ENCODE assay signal across 20 cellular contexts in genomic region chr7:30513762-30514161, GRCh38. TPM values are rescaled to one million over a fixed set of nuclear protein-coding genes. Genes with fewer than 3 reads are reported as not detected.
A peak's percentile ranks its signal among the peaks of the same experiment; 100 is the strongest.
DNase-seq lines count a peak whose midpoint lies in the region; ATAC-seq and TF ChIP-seq lines count a peak whose summit lies in the region.
"Had no signal": no experiment of that assay in that cellular context is flagged by ENCODE, and none has a peak within 500 bp of the region (broad histone marks: within the 10 kb centered on the region; RNA-seq: fewer than 3 reads in every experiment).

No MANE protein-coding gene starts in this region.

- no peak overlapping the region for H3K4me3 ChIP-seq in mammary epithelial cell (replicated peaks in 1 of 3; ENCODE audit: insufficient read depth in 1 of 3, low read depth in 2 of 3, low read length in 3 of 3)
- no peak overlapping the region for H3K4me3 ChIP-seq in effector memory CD4-positive, alpha-beta T cell (ENCODE audit: insufficient read depth, low read depth, low read length, poor library complexity, severe bottlenecking)
- H3K4me3 ChIP-seq: BLaER1, GM12878, HAP-1 had no signal

- BruUV-seq in mammary epithelial cell (replicated peaks; lab: Mats Ljungman, UMichigan) (no TSS peak), MCF 10A (replicated peaks; lab: Mats Ljungman, UMichigan) (no TSS peak)

- H3K4me3 Mint-ChIP-seq in MCF 10A (ENCODE audit: unreplicated experiment): no peak overlapping the region
- H3K4me3 Mint-ChIP-seq: B cell; CD4-positive, CD25-positive, alpha-beta regulatory T cell; CD8-positive, alpha-beta T cell had no signal

- POLR2A ChIA-PET in MCF 10A (lab: Yijun Ruan, JAX): interaction anchor here (1.0 to 1.1 kb wide), 2 partner anchors 35 to 36 kb away, joined by 3 to 4 read pairs; partner anchors contain the start of gene NOD1

- TF ChIP-seq CTCF in mammary epithelial cell (conservative IDR thresholded peaks at IDR 0.05 in 1 of 2, IDR thresholded peaks at IDR 0.05 in 1 of 2; ENCODE audit: extremely low read depth in 1 of 2, insufficient read depth in 1 of 2, low read depth in 1 of 2, low read length in 2 of 2) (no peak), MCF 10A (IDR thresholded peaks at IDR 0.05; ENCODE audit: unreplicated experiment) (no peak), VCaP (conservative IDR thresholded peaks at IDR 0.05) (no peak)

- no peaks in the 10 kb centered on the region for H3K27me3 ChIP-seq in mammary epithelial cell (ENCODE audit: insufficient read depth, low read length)
- H3K27me3 ChIP-seq in effector memory CD4-positive, alpha-beta T cell (replicated peaks; ENCODE audit: control insufficient read depth, insufficient read depth, low read length, poor library complexity, severe bottlenecking): no peaks in the 10 kb centered on the region
- H3K27me3 ChIP-seq: BLaER1 had no signal

- no peak overlapping the region for H3K9ac ChIP-seq in mammary epithelial cell (ENCODE audit: insufficient read depth, low read length)
- H3K9ac ChIP-seq: BLaER1 had no signal

- no peaks in the 10 kb centered on the region for H3K4me1 Mint-ChIP-seq in MCF 10A (ENCODE audit: insufficient read depth, unreplicated experiment)
- H3K4me1 Mint-ChIP-seq: B cell had no signal

- H3K4me1 ChIP-seq in mammary epithelial cell (ENCODE audit: insufficient read depth, low read length): peaks cover 12% of the 10 kb centered on the region
- H3K4me1 ChIP-seq in effector memory CD4-positive, alpha-beta T cell (ENCODE audit: control insufficient read depth, insufficient read depth, low read length, poor library complexity, severe bottlenecking): no peaks in the 10 kb centered on the region
- H3K4me1 ChIP-seq: BLaER1 had no signal

- no peaks in the 10 kb centered on the region for H4K20me1 ChIP-seq in mammary epithelial cell (ENCODE audit: insufficient read depth, low read length)
- H4K20me1 ChIP-seq: BLaER1 had no signal

- H3K9me3 ChIP-seq in mammary epithelial cell (replicated peaks; ENCODE audit: insufficient read depth, low read length): no peaks in the 10 kb centered on the region
- no peaks in the 10 kb centered on the region for H3K9me3 ChIP-seq in effector memory CD4-positive, alpha-beta T cell (ENCODE audit: control insufficient read depth, low read length)
- H3K9me3 ChIP-seq: BLaER1, Caco-2, HAP-1 had no signal

- in situ Hi-C loops in mammary epithelial cell (cut with MboI; ENCODE audit: low sequenced_read_pairs in 2 of 2): loop anchor here in 1 of 2 donors (5.0 kb wide), 1 partner anchor 49 kb away; no protein-coding TSS in a partner anchor

- H3K27ac ChIP-seq in mammary epithelial cell (ENCODE audit: insufficient read depth, low read depth, low read length): no peak overlapping the region
- peak overlapping the region; percentile 98 for H3K27ac ChIP-seq in VCaP
- peak overlapping the region; percentile 23 for H3K27ac ChIP-seq in epithelial cell of prostate
- H3K27ac ChIP-seq in effector memory CD4-positive, alpha-beta T cell (ENCODE audit: insufficient read depth, low read length, poor library complexity, severe bottlenecking): no peak overlapping the region
- H3K27ac ChIP-seq: BLaER1, C4-2B had no signal

- dilution Hi-C loops in mammary epithelial cell (cut with HindIII; ENCODE audit: low sequenced_read_pairs): no loop called here

- WGBS in mammary epithelial cell (ENCODE audit: low coverage, missing lambda C conversion rate): 69% methylated on average over 2 of the region's 2 CpGs

- no peak overlapping the region for H3K4me2 ChIP-seq in mammary epithelial cell (ENCODE audit: insufficient read depth, low read depth, low read length)
- H3K4me2 ChIP-seq: BLaER1 had no signal

- no peak for ATAC-seq in GM21723 (IDR thresholded peaks at IDR 0.05; ENCODE audit: unreplicated experiment)
- no peak for ATAC-seq in HG03108 (IDR thresholded peaks at IDR 0.05; ENCODE audit: unreplicated experiment)
- ATAC-seq: CD8-positive, alpha-beta T cell; GM12878 had no signal

- no peaks in the 10 kb centered on the region for H3K9me3 Mint-ChIP-seq in MCF 10A (ENCODE audit: unreplicated experiment)
- H3K9me3 Mint-ChIP-seq: CD4-positive, CD25-positive, alpha-beta regulatory T cell; CD8-positive, alpha-beta T cell had no signal

- H3K36me3 ChIP-seq in mammary epithelial cell (ENCODE audit: insufficient read depth, low read length): no peaks in the 10 kb centered on the region
- H3K36me3 ChIP-seq in effector memory CD4-positive, alpha-beta T cell (ENCODE audit: control insufficient read depth, insufficient read depth, low read length): no peaks in the 10 kb centered on the region
- H3K36me3 ChIP-seq: BLaER1, HAP-1 had no signal

- H3K27me3 Mint-ChIP-seq in MCF 10A (ENCODE audit: insufficient read depth, unreplicated experiment): no peaks in the 10 kb centered on the region
- H3K27me3 Mint-ChIP-seq: B cell; CD4-positive, CD25-positive, alpha-beta regulatory T cell had no signal

- DNase-seq in mammary epithelial cell (peak; percentile 14), MCF 10A (ENCODE audit: unreplicated experiment) (no peak), epithelial cell of prostate (ENCODE audit: low read depth, low spot score) (no peak)
- DNase-seq in effector memory CD4-positive, alpha-beta T cell: no peak
- DNase-seq: Caco-2; CD4-positive, CD25-positive, alpha-beta regulatory T cell; CD8-positive, alpha-beta T cell; DMS153; DMS79; EL; GDM1; GOT3 had no signal

- H2AFZ ChIP-seq in mammary epithelial cell (ENCODE audit: low read depth, low read length): no peak overlapping the region

- CTCF ChIA-PET in mammary epithelial cell (lab: Charles Lee; ENCODE audit: low non-redundant PET) (no interaction called here), MCF 10A (lab: Yijun Ruan, JAX) (interaction anchor here (4.9 to 9.1 kb wide), 2 partner anchors 34 to 49 kb away, joined by 71 to 150 read pairs; no protein-coding TSS in a partner anchor)

- H3K36me3 Mint-ChIP-seq in MCF 10A (ENCODE audit: insufficient read depth, unreplicated experiment): no peaks in the 10 kb centered on the region
- H3K36me3 Mint-ChIP-seq: CD4-positive, CD25-positive, alpha-beta regulatory T cell had no signal

- intact Hi-C loops in mammary epithelial cell (cut with micrococcal nuclease) (no loop called here), MCF 10A (cut with micrococcal nuclease) (no loop called here)

- no peak overlapping the region for H3K27ac Mint-ChIP-seq in MCF 10A (ENCODE audit: low read depth, unreplicated experiment)
- H3K27ac Mint-ChIP-seq: B cell; CD4-positive, CD25-positive, alpha-beta regulatory T cell; CD8-positive, alpha-beta T cell had no signal

- no peaks in the 10 kb centered on the region for H3K79me2 ChIP-seq in mammary epithelial cell (ENCODE audit: insufficient read depth, low read length)

RNA-seq across cellular contexts. Expression of gene GGCT, which starts 9.1 kb away (rescaled TPM):
- total RNA-seq in mammary epithelial cell: 10 to 100 TPM; 25.7 to 60.3 TPM
- polyA plus RNA-seq in mammary epithelial cell: 39.7 TPM
- polyA minus RNA-seq in mammary epithelial cell: 11.5 TPM
- 48.3 and 64.8 TPM in 2 replicates for total RNA-seq in MCF 10A (2022)

RNA-seq across cellular contexts. Expression of gene NOD1, which starts 35.2 kb away (rescaled TPM):
- total RNA-seq in mammary epithelial cell: 1 to 10 TPM; 6.0 to 9.7 TPM
- polyA plus RNA-seq in mammary epithelial cell: 3.7 TPM
- 4.0 TPM for polyA minus RNA-seq in mammary epithelial cell
- total RNA-seq in MCF 10A (2022): 3.8 and 4.8 TPM in 2 replicates

Comparison
In these comparisons a context has a peak if more than half of its experiments do, and no peak if none do; other contexts are left out.
1. H3K27ac ChIP-seq: peak in VCaP (single experiment) and epithelial cell of prostate (single experiment); none in mammary epithelial cell (single experiment) and effector memory CD4-positive, alpha-beta T cell (single experiment).